In the genomic region with DNA sequence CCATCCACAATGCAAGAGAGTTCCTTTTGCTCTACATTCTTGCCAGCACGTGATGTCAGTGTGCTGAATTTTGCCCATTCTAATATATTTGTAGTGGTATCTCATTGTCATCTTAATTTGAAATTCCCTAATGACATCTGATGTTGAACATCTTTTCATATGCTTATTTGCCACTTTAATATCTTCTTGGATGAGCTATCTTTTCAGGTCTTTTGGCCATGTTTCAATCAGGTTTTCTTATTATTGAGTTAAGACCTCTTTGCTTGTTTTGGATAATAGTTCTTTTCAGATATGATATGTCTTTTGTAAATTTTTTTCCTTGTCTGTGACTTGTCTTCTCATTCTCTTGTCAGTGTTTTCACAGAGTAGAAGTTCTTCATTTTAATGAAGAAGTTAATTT, we compare ENCODE assay signal across 5 cellular contexts.
TF ChIP-seq lines count a peak whose summit lies in the region.

No MANE protein-coding gene starts in this region.

TF ChIP-seq in SK-N-SH treated with all-trans-retinoic acid at 6 μM for 48 hours, 23 proteins besides CTCF, POLR2A, EP300 and RAD21 (continues in another document):
- 0 out of 2 replicates have a peak, but pooled peaks have one; percentile 47 for TF ChIP-seq ZFP3 (CRISPR knock-in tag; IDR thresholded peaks at IDR 0.05)
- TF ChIP-seq, protein P1, sequence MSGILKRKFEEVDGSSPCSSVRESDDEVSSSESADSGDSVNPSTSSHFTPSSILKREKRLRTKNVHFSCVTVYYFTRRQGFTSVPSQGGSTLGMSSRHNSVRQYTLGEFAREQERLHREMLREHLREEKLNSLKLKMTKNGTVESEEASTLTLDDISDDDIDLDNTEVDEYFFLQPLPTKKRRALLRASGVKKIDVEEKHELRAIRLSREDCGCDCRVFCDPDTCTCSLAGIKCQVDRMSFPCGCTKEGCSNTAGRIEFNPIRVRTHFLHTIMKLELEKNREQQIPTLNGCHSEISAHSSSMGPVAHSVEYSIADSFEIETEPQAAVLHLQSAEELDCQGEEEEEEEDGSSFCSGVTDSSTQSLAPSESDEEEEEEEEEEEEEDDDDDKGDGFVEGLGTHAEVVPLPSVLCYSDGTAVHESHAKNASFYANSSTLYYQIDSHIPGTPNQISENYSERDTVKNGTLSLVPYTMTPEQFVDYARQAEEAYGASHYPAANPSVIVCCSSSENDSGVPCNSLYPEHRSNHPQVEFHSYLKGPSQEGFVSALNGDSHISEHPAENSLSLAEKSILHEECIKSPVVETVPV (CRISPR knock-in tag; IDR thresholded peaks at IDR 0.05): no peak
- peak; percentile 93 for TF ChIP-seq ISL1 (CRISPR knock-in tag; IDR thresholded peaks at IDR 0.05)
- TF ChIP-seq TSHZ2 (CRISPR knock-in tag; IDR thresholded peaks at IDR 0.05): no peak

TF ChIP-seq in SK-N-SH, 30 proteins besides CTCF, POLR2A, EP300 and RAD21:
- TF ChIP-seq, protein P2, sequence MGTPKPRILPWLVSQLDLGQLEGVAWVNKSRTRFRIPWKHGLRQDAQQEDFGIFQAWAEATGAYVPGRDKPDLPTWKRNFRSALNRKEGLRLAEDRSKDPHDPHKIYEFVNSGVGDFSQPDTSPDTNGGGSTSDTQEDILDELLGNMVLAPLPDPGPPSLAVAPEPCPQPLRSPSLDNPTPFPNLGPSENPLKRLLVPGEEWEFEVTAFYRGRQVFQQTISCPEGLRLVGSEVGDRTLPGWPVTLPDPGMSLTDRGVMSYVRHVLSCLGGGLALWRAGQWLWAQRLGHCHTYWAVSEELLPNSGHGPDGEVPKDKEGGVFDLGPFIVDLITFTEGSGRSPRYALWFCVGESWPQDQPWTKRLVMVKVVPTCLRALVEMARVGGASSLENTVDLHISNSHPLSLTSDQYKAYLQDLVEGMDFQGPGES (IDR thresholded peaks at IDR 0.05; ENCODE audit: low read depth, low read length): no peak

TF ChIP-seq in A549, 52 proteins besides CTCF, POLR2A, EP300 and RAD21:
- TF ChIP-seq HOXB13 (CRISPR knock-in tag; IDR thresholded peaks at IDR 0.05; ENCODE audit: low read depth): no peak
- TF ChIP-seq FOSL2 (IDR thresholded peaks at IDR 0.05): no peak
- TF ChIP-seq FOSL2 (CRISPR knock-in tag; IDR thresholded peaks at IDR 0.05): no peak
- TF ChIP-seq TFCP2L1 (CRISPR knock-in tag; IDR thresholded peaks at IDR 0.05): no peak
- TF ChIP-seq RFX5 (IDR thresholded peaks at IDR 0.05): no peak
- TF ChIP-seq SMC3 (IDR thresholded peaks at IDR 0.05): no peak
- TF ChIP-seq ESRRA (IDR thresholded peaks at IDR 0.05; ENCODE audit: borderline replicate concordance, low read length): no peak

TF ChIP-seq in HCT116, 20 proteins besides CTCF, POLR2A, EP300 and RAD21:
- TF ChIP-seq EGR1 (IDR thresholded peaks at IDR 0.05; ENCODE audit: low read depth): no peak
- no peak for TF ChIP-seq FOSL1 (IDR thresholded peaks at IDR 0.05; ENCODE audit: low read depth)
- no peak for TF ChIP-seq CBX3 (IDR thresholded peaks at IDR 0.05; ENCODE audit: low read depth)
- no peak for TF ChIP-seq EZH2 (IDR thresholded peaks at IDR 0.05)
- TF ChIP-seq SRF (IDR thresholded peaks at IDR 0.05; ENCODE audit: low read depth): no peak
- TF ChIP-seq EZH2phosphoT487 (IDR thresholded peaks at IDR 0.05; ENCODE audit: borderline replicate concordance): no peak
- TF ChIP-seq YY1 (IDR thresholded peaks at IDR 0.05; ENCODE audit: extremely low read depth, insufficient replicate concordance, low read depth, low read length): no peak
- TF ChIP-seq JUND (IDR thresholded peaks at IDR 0.05): no peak
- TF ChIP-seq ZBTB33 (IDR thresholded peaks at IDR 0.05; ENCODE audit: extremely low read depth, insufficient replicate concordance, low read length): no peak
- TF ChIP-seq, protein P3, sequence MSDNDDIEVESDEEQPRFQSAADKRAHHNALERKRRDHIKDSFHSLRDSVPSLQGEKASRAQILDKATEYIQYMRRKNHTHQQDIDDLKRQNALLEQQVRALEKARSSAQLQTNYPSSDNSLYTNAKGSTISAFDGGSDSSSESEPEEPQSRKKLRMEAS (IDR thresholded peaks at IDR 0.05): no peak
- TF ChIP-seq, protein P4, sequence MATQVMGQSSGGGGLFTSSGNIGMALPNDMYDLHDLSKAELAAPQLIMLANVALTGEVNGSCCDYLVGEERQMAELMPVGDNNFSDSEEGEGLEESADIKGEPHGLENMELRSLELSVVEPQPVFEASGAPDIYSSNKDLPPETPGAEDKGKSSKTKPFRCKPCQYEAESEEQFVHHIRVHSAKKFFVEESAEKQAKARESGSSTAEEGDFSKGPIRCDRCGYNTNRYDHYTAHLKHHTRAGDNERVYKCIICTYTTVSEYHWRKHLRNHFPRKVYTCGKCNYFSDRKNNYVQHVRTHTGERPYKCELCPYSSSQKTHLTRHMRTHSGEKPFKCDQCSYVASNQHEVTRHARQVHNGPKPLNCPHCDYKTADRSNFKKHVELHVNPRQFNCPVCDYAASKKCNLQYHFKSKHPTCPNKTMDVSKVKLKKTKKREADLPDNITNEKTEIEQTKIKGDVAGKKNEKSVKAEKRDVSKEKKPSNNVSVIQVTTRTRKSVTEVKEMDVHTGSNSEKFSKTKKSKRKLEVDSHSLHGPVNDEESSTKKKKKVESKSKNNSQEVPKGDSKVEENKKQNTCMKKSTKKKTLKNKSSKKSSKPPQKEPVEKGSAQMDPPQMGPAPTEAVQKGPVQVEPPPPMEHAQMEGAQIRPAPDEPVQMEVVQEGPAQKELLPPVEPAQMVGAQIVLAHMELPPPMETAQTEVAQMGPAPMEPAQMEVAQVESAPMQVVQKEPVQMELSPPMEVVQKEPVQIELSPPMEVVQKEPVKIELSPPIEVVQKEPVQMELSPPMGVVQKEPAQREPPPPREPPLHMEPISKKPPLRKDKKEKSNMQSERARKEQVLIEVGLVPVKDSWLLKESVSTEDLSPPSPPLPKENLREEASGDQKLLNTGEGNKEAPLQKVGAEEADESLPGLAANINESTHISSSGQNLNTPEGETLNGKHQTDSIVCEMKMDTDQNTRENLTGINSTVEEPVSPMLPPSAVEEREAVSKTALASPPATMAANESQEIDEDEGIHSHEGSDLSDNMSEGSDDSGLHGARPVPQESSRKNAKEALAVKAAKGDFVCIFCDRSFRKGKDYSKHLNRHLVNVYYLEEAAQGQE (IDR thresholded peaks at IDR 0.05; ENCODE audit: low read depth): no peak
- no peak for TF ChIP-seq CEBPB (IDR thresholded peaks at IDR 0.05; ENCODE audit: low read depth)
- no peak for TF ChIP-seq ELF1 (IDR thresholded peaks at IDR 0.05; ENCODE audit: borderline replicate concordance, low read depth)
- TF ChIP-seq SP1 (IDR thresholded peaks at IDR 0.05; ENCODE audit: low read depth): no peak
- TF ChIP-seq SIN3A (IDR thresholded peaks at IDR 0.05; ENCODE audit: low read depth): no peak
- TF ChIP-seq ZFX (IDR thresholded peaks at IDR 0.05): no peak
- no peak for TF ChIP-seq POLR2AphosphoS5 (IDR thresholded peaks at IDR 0.05; ENCODE audit: low read depth, low read length)
- no peak for TF ChIP-seq ZNF274 (IDR thresholded peaks at IDR 0.05; ENCODE audit: low read depth, low read length)
- no peak for TF ChIP-seq TCF7L2 (IDR thresholded peaks at IDR 0.05; ENCODE audit: borderline replicate concordance, extremely low read depth, insufficient read depth, insufficient read length)

TF ChIP-seq in endothelial cell of umbilical vein, 7 proteins besides CTCF, POLR2A, EP300 and RAD21:
- TF ChIP-seq FOS (IDR thresholded peaks at IDR 0.05; ENCODE audit: borderline replicate concordance, insufficient read depth, low read length) (no peak), GATA2 (IDR thresholded peaks at IDR 0.05; ENCODE audit: insufficient read depth, insufficient read length, low read depth, low read length) (no peak), JUN (IDR thresholded peaks at IDR 0.05; ENCODE audit: borderline replicate concordance, insufficient read depth, insufficient read length, low read depth) (no peak), MYC (IDR thresholded peaks at IDR 0.05; ENCODE audit: low read depth, low read length) (no peak), EZH2 (IDR thresholded peaks at IDR 0.05; ENCODE audit: borderline replicate concordance, low read depth, low read length, severe bottlenecking) (no peak), POLR2AphosphoS5 (IDR thresholded peaks at IDR 0.05; ENCODE audit: insufficient read depth, low read depth, low read length) (no peak)
- TF ChIP-seq, protein P3 (IDR thresholded peaks at IDR 0.05; ENCODE audit: insufficient read depth, insufficient read length): no peak
